Comparison of ENCODE assay signal across 8 cellular contexts in the genomic region with DNA sequence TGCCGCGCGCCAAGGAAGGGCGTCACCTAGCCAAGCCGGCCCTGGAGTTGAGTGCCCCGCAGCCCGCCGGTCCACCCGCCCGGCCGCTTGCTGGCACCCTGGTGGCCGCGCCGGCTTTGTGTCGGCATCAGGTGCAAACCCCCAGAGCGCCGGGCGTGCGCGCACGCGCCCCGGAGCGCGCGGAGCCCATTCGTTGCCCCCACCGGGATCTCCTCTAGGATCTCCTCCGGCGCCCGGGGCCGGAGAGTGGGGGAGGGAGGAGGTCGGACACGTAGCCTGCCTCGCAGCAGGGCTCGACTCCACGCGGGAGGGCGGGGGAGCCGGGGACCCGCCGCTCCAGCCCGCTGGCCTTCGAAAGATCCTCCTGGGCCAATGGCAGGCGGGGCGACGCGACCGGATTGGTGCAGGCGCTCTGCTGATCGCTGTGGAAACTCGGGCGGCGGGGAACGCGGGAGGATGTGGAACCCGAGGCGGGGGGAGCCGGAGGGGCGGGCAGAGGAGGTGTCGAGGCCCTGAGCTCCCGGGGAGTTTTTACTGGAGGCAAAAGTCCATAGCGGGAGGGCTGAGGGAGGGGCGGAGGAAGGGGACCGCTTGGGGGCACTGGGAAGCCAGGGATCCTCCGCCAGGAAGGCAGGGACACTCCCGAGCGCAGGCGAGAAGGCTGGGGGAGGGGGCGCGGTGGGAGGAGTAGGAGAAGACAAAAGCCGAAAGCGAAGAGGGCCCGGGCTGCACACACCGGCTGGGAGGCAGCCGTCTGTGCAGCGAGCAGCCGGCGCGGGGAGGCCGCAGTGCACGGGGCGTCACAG.
A peak's percentile ranks its signal among the peaks of the same experiment; 100 is the strongest.
DNase-seq lines count a peak whose midpoint lies in the region; ATAC-seq lines count a peak whose summit lies in the region.

TSS of gene FADS2 (plus strand) at position 728 of the 806 bp plus-strand sequence. CDS start 91 bp downstream, outside the sequence.

- H3K79me2 ChIP-seq in ACC112 (ENCODE audit: control insufficient read depth, insufficient read depth, low read length, unreplicated experiment): peaks cover 33% of the 10 kb centered on the region

- H2AFZ ChIP-seq in ACC112 (ENCODE audit: low read length, unreplicated experiment): peak within 1 kb of the TSS; percentile 29

- no peaks in the 10 kb centered on the region for H3K27me3 ChIP-seq in ACC112 (ENCODE audit: insufficient read depth, low read length)

- intact Hi-C loops in dendritic cell treated with granulocyte-macrophage colony-stimulating factor and Interleukin-4, amounts not matched to agents 40 ng/mL and 50 ng/mL, for 4 days (cut with micrococcal nuclease): loop anchor here (1.0 kb wide), 1 partner anchor 10 kb away; the partner anchor contains the start of gene FADS1

- peak; percentile 98 for DNase-seq in NCI-H345 (lab: John Stamatoyannopoulos, UW)
- DNase-seq in activated CD4-positive, alpha-beta T cell treated with anti-CD3 and anti-CD28 coated beads for 4 hours: peak; percentile 47 to 49
- DNase-seq in left kidney (ENCODE audit: low read depth, low spot score): peak; percentile 99
- DNase-seq in stimulated activated CD4-positive, alpha-beta T cell treated with anti-CD3 and anti-CD28 coated beads, Interleukin-1b, Interleukin-23, amount 100 ng/mL, for 4 hours (ENCODE audit: low read depth in 2 of 2): peak; percentile 27 to 56

- H3K4me3 ChIP-seq in ACC112 (ENCODE audit: low read depth, low read length): peak within 1 kb of the TSS; percentile 88

- H3K4me1 Mint-ChIP-seq in dendritic cell treated with granulocyte-macrophage colony-stimulating factor and Interleukin-4, amounts not matched to agents 40 ng/mL and 50 ng/mL, for 4 days (ENCODE audit: low read depth): peaks cover 58% of the 10 kb centered on the region

- peak within 1 kb of the TSS; percentile 97 for H3K4me3 Mint-ChIP-seq in dendritic cell treated with granulocyte-macrophage colony-stimulating factor and Interleukin-4, amounts not matched to agents 40 ng/mL and 50 ng/mL, for 4 days

- no peaks in the 10 kb centered on the region for H3K36me3 ChIP-seq in ACC112 (ENCODE audit: insufficient read depth, low read length)

- H3K27me3 Mint-ChIP-seq in dendritic cell treated with granulocyte-macrophage colony-stimulating factor and Interleukin-4, amounts not matched to agents 40 ng/mL and 50 ng/mL, for 4 days: no peaks in the 10 kb centered on the region

- H3K9me3 Mint-ChIP-seq in dendritic cell treated with granulocyte-macrophage colony-stimulating factor and Interleukin-4, amounts not matched to agents 40 ng/mL and 50 ng/mL, for 4 days: no peaks in the 10 kb centered on the region

- ATAC-seq in GM18873 (IDR thresholded peaks at IDR 0.05; ENCODE audit: low FRiP score, unreplicated experiment): peak; percentile 50
- ATAC-seq in HG03108 (IDR thresholded peaks at IDR 0.05; ENCODE audit: unreplicated experiment): peak; percentile 65

- peaks cover 51% of the 10 kb centered on the region for H3K36me3 Mint-ChIP-seq in dendritic cell treated with granulocyte-macrophage colony-stimulating factor and Interleukin-4, amounts not matched to agents 40 ng/mL and 50 ng/mL, for 4 days (ENCODE audit: low read depth)

- peak within 1 kb of the TSS; percentile 97 for H3K27ac Mint-ChIP-seq in dendritic cell treated with granulocyte-macrophage colony-stimulating factor and Interleukin-4, amounts not matched to agents 40 ng/mL and 50 ng/mL, for 4 days

- peaks cover 17% of the 10 kb centered on the region for H3K4me1 ChIP-seq in ACC112 (ENCODE audit: control insufficient read depth, insufficient read depth, low read length, unreplicated experiment)

- H3K27ac ChIP-seq in ACC112 (ENCODE audit: low read depth, low read length): peak within 1 kb of the TSS; percentile 13; the same call in 1 of the 2 replicates

Comparison
In these comparisons a context has a peak if more than half of its experiments do, and no peak if none do; other contexts are left out.
1. Peak in every context shown above with its lines: DNase-seq, ATAC-seq, H3K4me3 ChIP-seq and H3K27ac ChIP-seq.
2. DNase-seq: peak in every context shown above with its lines; median percentile 99 in left kidney; 98 in NCI-H345; 48 in activated CD4-positive, alpha-beta T cell treated with anti-CD3 and anti-CD28 coated beads for 4 hours; 42 in stimulated activated CD4-positive, alpha-beta T cell treated with anti-CD3 and anti-CD28 coated beads, Interleukin-1b, Interleukin-23, amount 100 ng/mL, for 4 hours.